ENCODE assay signal across 13 cellular contexts in the genomic region with DNA sequence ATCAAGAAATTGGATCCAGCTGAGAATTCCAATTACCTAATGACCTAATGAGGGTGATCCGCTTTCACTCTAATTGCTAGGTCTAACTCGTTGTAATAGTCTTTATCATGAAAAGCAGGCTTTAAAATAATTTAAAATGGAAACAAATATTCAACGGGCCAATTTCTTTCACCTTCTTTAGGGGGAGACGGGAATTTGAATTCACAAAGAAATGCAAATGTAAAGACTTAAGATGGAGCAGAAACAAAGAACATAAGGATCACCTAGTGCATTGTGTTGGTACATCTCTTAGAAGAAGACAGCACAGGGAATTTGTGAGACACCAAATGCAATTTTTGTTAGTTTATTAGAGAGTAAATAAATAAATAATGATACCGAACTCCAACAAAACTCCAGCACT. TPM values are rescaled to one million over a fixed set of nuclear protein-coding genes. Genes with fewer than 3 reads are reported as not detected.
DNase-seq lines count a peak whose midpoint lies in the region; ATAC-seq and TF ChIP-seq lines count a peak whose summit lies in the region.
"Had no signal": no experiment of that assay in that cellular context is flagged by ENCODE, and none has a peak within 500 bp of the region (broad histone marks: within the 10 kb centered on the region; RNA-seq: fewer than 3 reads in every experiment).

No MANE protein-coding gene starts in this region.

- TF ChIP-seq CTCF in AG04450 (IDR thresholded peaks at IDR 0.05; ENCODE audit: low read depth, low read length): no peak
- no peak for TF ChIP-seq CTCF in dorsolateral prefrontal cortex (IDR thresholded peaks at IDR 0.05 in 54 of 56, conservative IDR thresholded peaks at IDR 0.05 in 2 of 56; ENCODE audit: low read depth in 1 of 56, partially characterized antibody in 56 of 56)
- TF ChIP-seq CTCF in neural cell (IDR thresholded peaks at IDR 0.05; ENCODE audit: poor library complexity, severe bottlenecking): no peak

- no peaks in the 10 kb centered on the region for H3F3A ChIP-seq in neural cell (ENCODE audit: insufficient read depth, low read length, poor library complexity, severe bottlenecking)

- peak overlapping the region; percentile 69 for H3K4me3 ChIP-seq in AG04450 (ENCODE audit: low read depth, low read length)
- peak overlapping the region; percentile 96 for H3K4me3 ChIP-seq in HUES6 (ENCODE audit: low read depth, low read length)
- peak overlapping the region; percentile 63 to 93 (median 80) for H3K4me3 ChIP-seq in dorsolateral prefrontal cortex
- peak overlapping the region; percentile 94 for H3K4me3 ChIP-seq in neural cell (ENCODE audit: low read length)

- peaks cover 35% of the 10 kb centered on the region for H3K27me3 ChIP-seq in AG04450 (ENCODE audit: control insufficient read depth, insufficient read depth, low read length)
- peaks cover 26% of the 10 kb centered on the region for H3K27me3 ChIP-seq in HUES6 (ENCODE audit: control insufficient read depth, insufficient read depth, low read length)
- H3K27me3 ChIP-seq in dorsolateral prefrontal cortex: peaks cover 0 to 14% (median 0%) of the 10 kb centered on the region in 45 donors
- peaks cover 42% of the 10 kb centered on the region for H3K27me3 ChIP-seq in neural cell (ENCODE audit: insufficient read depth, low read depth, low read length)

- POLR2A ChIA-PET in AG04450 (lab: Yijun Ruan, JAX): no interaction called here

- H2AFZ ChIP-seq in neural cell (ENCODE audit: low read depth, low read length): peak overlapping the region; percentile 69

- H3K9ac ChIP-seq in HUES6 (ENCODE audit: low read length) (peak overlapping the region; percentile 86), neural cell (ENCODE audit: low read length) (peak overlapping the region; percentile 77)

- TF ChIP-seq EP300 in neural cell (conservative IDR thresholded peaks at IDR 0.05; ENCODE audit: poor library complexity, severe bottlenecking): no peak

- H3K27ac ChIP-seq in AG04450 (ENCODE audit: low read depth, low read length) (no peak overlapping the region), HUES6 (ENCODE audit: low read depth, low read length) (peak overlapping the region; percentile 85), dorsolateral prefrontal cortex (peak overlapping the region in 13 of 59 donors; percentile 51 to 93 (median 85)), neural cell (ENCODE audit: low read length) (peak overlapping the region; percentile 49)

- ATAC-seq in HG02981 (IDR thresholded peaks at IDR 0.05; ENCODE audit: unreplicated experiment) (no peak), GM21423 (IDR thresholded peaks at IDR 0.05; ENCODE audit: unreplicated experiment) (no peak)

- peak overlapping the region; percentile 56 for H3K4me2 ChIP-seq in neural cell (ENCODE audit: low read length)

- peaks cover 19% of the 10 kb centered on the region for H3K4me1 ChIP-seq in HUES6 (ENCODE audit: control insufficient read depth, insufficient read depth, low read length)
- H3K4me1 ChIP-seq: BE2C had no signal

- intact Hi-C loops in dorsolateral prefrontal cortex (cut with DNase I): loop anchor here in 1 of 2 donors (5.0 to 10.0 kb wide), 2 partner anchors 87 to 306 kb away; no protein-coding TSS in a partner anchor

- no peak for TF ChIP-seq RAD21 in neural cell (conservative IDR thresholded peaks at IDR 0.05)

- no peaks in the 10 kb centered on the region for H4K20me1 ChIP-seq in neural cell (ENCODE audit: insufficient read depth)

- no peaks in the 10 kb centered on the region; the same call in 1 of the 2 replicates for H3K9me3 ChIP-seq in AG04450 (ENCODE audit: control insufficient read depth, insufficient read depth, low read length)
- H3K9me3 ChIP-seq in HUES6 (ENCODE audit: control insufficient read depth, insufficient read depth, low read depth, low read length): no peaks in the 10 kb centered on the region
- H3K9me3 ChIP-seq in neural cell (ENCODE audit: low read length): no peaks in the 10 kb centered on the region
- H3K9me3 ChIP-seq: BE2C had no signal

- H3K36me3 ChIP-seq in HUES6 (ENCODE audit: control insufficient read depth, insufficient read depth, low read length) (no peaks in the 10 kb centered on the region; the same call in 1 of the 2 replicates), neural cell (ENCODE audit: insufficient read depth, low read length) (no peaks in the 10 kb centered on the region)
- H3K36me3 ChIP-seq: BE2C had no signal

- DNase-seq in AG04450 (ENCODE audit: low read depth, low spot score): no peak
- DNase-seq in dorsolateral prefrontal cortex: no peak
- no peak for DNase-seq in stimulated activated naive CD4-positive, alpha-beta T cell (lab: John Stamatoyannopoulos, UW)
- DNase-seq in NCI-H2029 (lab: John Stamatoyannopoulos, UW): no peak
- DNase-seq: activated CD4-positive, alpha-beta T cell treated with anti-CD3 and anti-CD28 coated beads, Interleukin-2, amount 50 U/mL, for 4 hours; activated naive CD4-positive, alpha-beta T cell treated with anti-CD3 and anti-CD28 coated beads, Interleukin-2, amount 50 U/mL, for 16 hours; GF-D8; naive B cell had no signal

- no peaks in the 10 kb centered on the region for H3K9me2 ChIP-seq in neural cell (ENCODE audit: insufficient read depth, low read length)

- H3K79me2 ChIP-seq in neural cell (replicated peaks; ENCODE audit: insufficient read depth, low read length): no peaks in the 10 kb centered on the region

- CTCF ChIA-PET in AG04450 (lab: Charles Lee): interaction anchor here (0.6 to 2.5 kb wide), 7 partner anchors 30 to 748 kb away, joined by 3 to 12 read pairs (median 4); no protein-coding TSS in a partner anchor

TF ChIP-seq in neural cell, 6 proteins besides CTCF, POLR2A, EP300 and RAD21:
- peak; percentile 5 for TF ChIP-seq POLR2AphosphoS5 (IDR thresholded peaks at IDR 0.05)
- TF ChIP-seq, protein P1, sequence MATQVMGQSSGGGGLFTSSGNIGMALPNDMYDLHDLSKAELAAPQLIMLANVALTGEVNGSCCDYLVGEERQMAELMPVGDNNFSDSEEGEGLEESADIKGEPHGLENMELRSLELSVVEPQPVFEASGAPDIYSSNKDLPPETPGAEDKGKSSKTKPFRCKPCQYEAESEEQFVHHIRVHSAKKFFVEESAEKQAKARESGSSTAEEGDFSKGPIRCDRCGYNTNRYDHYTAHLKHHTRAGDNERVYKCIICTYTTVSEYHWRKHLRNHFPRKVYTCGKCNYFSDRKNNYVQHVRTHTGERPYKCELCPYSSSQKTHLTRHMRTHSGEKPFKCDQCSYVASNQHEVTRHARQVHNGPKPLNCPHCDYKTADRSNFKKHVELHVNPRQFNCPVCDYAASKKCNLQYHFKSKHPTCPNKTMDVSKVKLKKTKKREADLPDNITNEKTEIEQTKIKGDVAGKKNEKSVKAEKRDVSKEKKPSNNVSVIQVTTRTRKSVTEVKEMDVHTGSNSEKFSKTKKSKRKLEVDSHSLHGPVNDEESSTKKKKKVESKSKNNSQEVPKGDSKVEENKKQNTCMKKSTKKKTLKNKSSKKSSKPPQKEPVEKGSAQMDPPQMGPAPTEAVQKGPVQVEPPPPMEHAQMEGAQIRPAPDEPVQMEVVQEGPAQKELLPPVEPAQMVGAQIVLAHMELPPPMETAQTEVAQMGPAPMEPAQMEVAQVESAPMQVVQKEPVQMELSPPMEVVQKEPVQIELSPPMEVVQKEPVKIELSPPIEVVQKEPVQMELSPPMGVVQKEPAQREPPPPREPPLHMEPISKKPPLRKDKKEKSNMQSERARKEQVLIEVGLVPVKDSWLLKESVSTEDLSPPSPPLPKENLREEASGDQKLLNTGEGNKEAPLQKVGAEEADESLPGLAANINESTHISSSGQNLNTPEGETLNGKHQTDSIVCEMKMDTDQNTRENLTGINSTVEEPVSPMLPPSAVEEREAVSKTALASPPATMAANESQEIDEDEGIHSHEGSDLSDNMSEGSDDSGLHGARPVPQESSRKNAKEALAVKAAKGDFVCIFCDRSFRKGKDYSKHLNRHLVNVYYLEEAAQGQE (IDR thresholded peaks at IDR 0.05; ENCODE audit: borderline replicate concordance): no peak

RNA-seq across cellular contexts. Expression of a gene that starts 1.5 kb away (rescaled TPM):
- polyA plus RNA-seq in AG04450 (2011; rRNA removed) (0.86 and 1.2 TPM in 2 replicates), neural cell (1.0 and 1.6 TPM in 2 replicates)
- 1.1 and 1.3 TPM in 2 replicates for polyA minus RNA-seq in AG04450 (2011; rRNA and poly(A)+ RNA removed)
- total RNA-seq in dorsolateral prefrontal cortex: 10 to 100 TPM; 12.0 to 45.6 (median 28.9) TPM
- polyA minus RNA-seq in neural cell: 2.3 and 4.4 TPM in 2 replicates
